36 cellular contexts compared by ENCODE assay signal in the genomic region with DNA sequence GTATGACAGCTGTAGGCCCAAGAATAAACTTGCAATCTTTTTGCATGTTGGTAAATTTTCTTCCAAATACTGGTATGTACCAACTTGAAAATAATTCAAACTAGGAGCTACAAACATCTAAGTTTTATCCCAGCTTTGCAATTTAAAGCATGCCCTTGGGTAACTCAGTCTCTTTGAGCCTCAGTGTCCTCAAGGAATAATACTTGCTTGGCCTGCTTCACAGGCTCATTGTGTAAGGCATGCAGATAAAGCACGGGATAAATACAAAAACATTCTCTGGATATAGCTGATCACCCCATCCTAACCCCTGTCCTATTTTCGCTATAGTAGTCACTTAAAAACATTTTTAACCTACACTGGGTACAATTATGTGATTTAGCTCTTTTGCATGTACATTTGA.
"Had no signal": no experiment of that assay in that cellular context is flagged by ENCODE, and none has a peak within 500 bp of the region (broad histone marks: within the 10 kb centered on the region; RNA-seq: fewer than 3 reads in every experiment).

No MANE protein-coding gene starts in this region.

- H3K27ac Mint-ChIP-seq: activated naive CD4-positive, alpha-beta T cell treated with anti-CD3 and anti-CD28 coated beads for 36 hours; activated naive CD4-positive, alpha-beta T cell treated with anti-CD3 and anti-CD28 coated beads, Interleukin-2, amount 50 U/mL, for 24 hours; activated naive CD8-positive, alpha-beta T cell; activated naive CD8-positive, alpha-beta T cell treated with anti-CD3 and anti-CD28 coated beads for 36 hours; activated naive CD8-positive, alpha-beta T cell treated with anti-CD3 and anti-CD28 coated beads, Interleukin-2, amount 10 ng/mL, durations not matched to agents 7 days and 5 days; activated naive CD8-positive, alpha-beta T cell treated with anti-CD3 and anti-CD28 coated beads, Interleukin-2, amount 50 U/mL, for 24 hours; activated T-cell treated with anti-CD3 and anti-CD28 coated beads, Interleukin-2, amount 50 U/mL, for 24 hours; activated T-cell treated with anti-CD3 and anti-CD28 coated beads, Interleukin-2, amount 50 U/mL, for 72 hours; activated T-helper 1 cell treated with anti-CD3 and anti-CD28 coated beads, Interleukin-12 subunit alpha, Interleukin-12 subunit beta, Interleukin-2, Interleukin-4 antibody, amounts not matched to agents 30 ng/mL and 10 ng/mL and 1 ng/mL, durations not matched to agents 14 hours and 24 hours and 36 hours; activated T-helper 17 cell treated with anti-CD3 and anti-CD28 coated beads, Interleukin-2, amount 50 U/mL, for 72 hours; activated T-helper 2 cell treated with anti-CD3 and anti-CD28 coated beads, Interferon-gamma antibody, Interleukin-2, Interleukin-4, amounts not matched to agents 10 μg/mL and 5 μg/mL and 100 μg/mL, durations not matched to agents 14 hours and 24 hours and 36 hours; brain had no signal

- H3K4me3 Mint-ChIP-seq: activated naive CD4-positive, alpha-beta T cell treated with anti-CD3 and anti-CD28 coated beads for 36 hours; activated naive CD4-positive, alpha-beta T cell treated with anti-CD3 and anti-CD28 coated beads, Interleukin-2, amount 50 U/mL, for 24 hours; activated naive CD8-positive, alpha-beta T cell; activated naive CD8-positive, alpha-beta T cell treated with anti-CD3 and anti-CD28 coated beads for 36 hours; activated naive CD8-positive, alpha-beta T cell treated with anti-CD3 and anti-CD28 coated beads, Interleukin-2, amount 10 ng/mL, durations not matched to agents 7 days and 5 days; activated naive CD8-positive, alpha-beta T cell treated with anti-CD3 and anti-CD28 coated beads, Interleukin-2, amount 50 U/mL, for 24 hours; activated T-cell treated with anti-CD3 and anti-CD28 coated beads, Interleukin-2, amount 50 U/mL, for 24 hours; activated T-cell treated with anti-CD3 and anti-CD28 coated beads, Interleukin-2, amount 50 U/mL, for 4 hours; activated T-cell treated with anti-CD3 and anti-CD28 coated beads, Interleukin-2, amount 50 U/mL, for 72 hours; activated T-helper 1 cell treated with anti-CD3 and anti-CD28 coated beads, Interleukin-12 subunit alpha, Interleukin-12 subunit beta, Interleukin-2, Interleukin-4 antibody, amounts not matched to agents 30 ng/mL and 10 ng/mL and 1 ng/mL, durations not matched to agents 14 hours and 24 hours and 36 hours; activated T-helper 17 cell treated with anti-CD3 and anti-CD28 coated beads, Interleukin-2, amount 50 U/mL, for 72 hours; brain; central memory CD8-positive, alpha-beta T cell had no signal

- H3K9me3 Mint-ChIP-seq: activated naive CD4-positive, alpha-beta T cell treated with anti-CD3 and anti-CD28 coated beads for 36 hours; activated naive CD4-positive, alpha-beta T cell treated with anti-CD3 and anti-CD28 coated beads, Interleukin-2, amount 50 U/mL, for 24 hours; activated naive CD4-positive, alpha-beta T cell treated with anti-CD3 and anti-CD28 coated beads, Interleukin-2, amount 50 U/mL, for 72 hours; activated naive CD8-positive, alpha-beta T cell treated with anti-CD3 and anti-CD28 coated beads for 36 hours; activated naive CD8-positive, alpha-beta T cell treated with anti-CD3 and anti-CD28 coated beads, Interleukin-2, amount 10 ng/mL, durations not matched to agents 7 days and 5 days; activated naive CD8-positive, alpha-beta T cell treated with anti-CD3 and anti-CD28 coated beads, Interleukin-2, amount 50 U/mL, for 24 hours; activated T-cell treated with anti-CD3 and anti-CD28 coated beads, Interleukin-2, amount 50 U/mL, for 24 hours; activated T-cell treated with anti-CD3 and anti-CD28 coated beads, Interleukin-2, amount 50 U/mL, for 4 hours; activated T-cell treated with anti-CD3 and anti-CD28 coated beads, Interleukin-2, amount 50 U/mL, for 72 hours; activated T-helper 1 cell treated with anti-CD3 and anti-CD28 coated beads, Interleukin-12 subunit alpha, Interleukin-12 subunit beta, Interleukin-2, Interleukin-4 antibody, amounts not matched to agents 30 ng/mL and 10 ng/mL and 1 ng/mL, durations not matched to agents 14 hours and 24 hours and 36 hours; activated T-helper 17 cell treated with anti-CD3 and anti-CD28 coated beads, Interleukin-2, amount 50 U/mL, for 72 hours; activated T-helper 2 cell treated with anti-CD3 and anti-CD28 coated beads, Interferon-gamma antibody, Interleukin-2, Interleukin-4, amounts not matched to agents 10 μg/mL and 5 μg/mL and 100 μg/mL, durations not matched to agents 14 hours and 24 hours and 36 hours; brain; central memory CD8-positive, alpha-beta T cell had no signal

- H3K27me3 Mint-ChIP-seq: activated naive CD4-positive, alpha-beta T cell treated with anti-CD3 and anti-CD28 coated beads, Interleukin-2, amount 50 U/mL, for 24 hours; activated naive CD8-positive, alpha-beta T cell; activated naive CD8-positive, alpha-beta T cell treated with anti-CD3 and anti-CD28 coated beads for 36 hours; activated naive CD8-positive, alpha-beta T cell treated with anti-CD3 and anti-CD28 coated beads, Interleukin-2, amount 10 ng/mL, durations not matched to agents 7 days and 5 days; activated naive CD8-positive, alpha-beta T cell treated with anti-CD3 and anti-CD28 coated beads, Interleukin-2, amount 50 U/mL, for 24 hours; activated T-cell treated with anti-CD3 and anti-CD28 coated beads, Interleukin-2, amount 50 U/mL, for 24 hours; activated T-helper 17 cell treated with anti-CD3 and anti-CD28 coated beads, Interleukin-2, amount 50 U/mL, for 72 hours; brain; central memory CD8-positive, alpha-beta T cell had no signal

- H3K27ac ChIP-seq: adrenal gland, ascending aorta, body of pancreas, brain microvascular endothelial cell, breast epithelium had no signal

- H3K4me3 ChIP-seq: adrenal gland, ascending aorta, body of pancreas, breast epithelium, cardiac muscle cell had no signal

- H3K4me1 Mint-ChIP-seq: activated naive CD8-positive, alpha-beta T cell treated with anti-CD3 and anti-CD28 coated beads, Interleukin-2, amount 10 ng/mL, durations not matched to agents 7 days and 5 days; activated naive CD8-positive, alpha-beta T cell treated with anti-CD3 and anti-CD28 coated beads, Interleukin-2, amount 50 U/mL, for 24 hours; brain; central memory CD8-positive, alpha-beta T cell had no signal

- DNase-seq: activated effector memory CD4-positive, alpha-beta T cell treated with anti-CD3 and anti-CD28 coated beads, Interleukin-2, amount 50 U/mL, for 16 hours; activated effector memory CD4-positive, alpha-beta T cell treated with Interleukin-2 at 50 U/mL for 16 hours; activated gamma-delta T cell treated with Interleukin-2 at 50 U/mL for 16 hours; activated naive CD4-positive, alpha-beta T cell; activated naive CD4-positive, alpha-beta T cell treated with anti-CD3 and anti-CD28 coated beads for 36 hours; activated naive CD4-positive, alpha-beta T cell treated with Interleukin-2 at 50 U/mL for 16 hours; activated naive CD8-positive, alpha-beta T cell treated with anti-CD3 and anti-CD28 coated beads for 36 hours; activated naive CD8-positive, alpha-beta T cell treated with anti-CD3 and anti-CD28 coated beads, Interleukin-2, amount 10 ng/mL, durations not matched to agents 7 days and 5 days; activated naive CD8-positive, alpha-beta T cell treated with anti-CD3 and anti-CD28 coated beads, Interleukin-2, amount 50 U/mL, for 24 hours; activated T-cell treated with anti-CD3 and anti-CD28 coated beads for 4 hours; activated T-cell treated with anti-CD3 and anti-CD28 coated beads, Interleukin-2, amount 50 U/mL, for 1 hour; activated T-cell treated with anti-CD3 and anti-CD28 coated beads, Interleukin-2, amount 50 U/mL, for 24 hours; activated T-cell treated with anti-CD3 and anti-CD28 coated beads, Interleukin-2, amount 50 U/mL, for 4 hours; activated T-cell treated with anti-CD3 and anti-CD28 coated beads, Interleukin-2, amount 50 U/mL, for 48 hours; activated T-cell treated with anti-CD3 and anti-CD28 coated beads, Interleukin-2, amount 50 U/mL, for 72 hours; amniotic stem cell; amygdala; anterior cingulate cortex; aorta; body of pancreas; brain microvascular endothelial cell; caudate nucleus; central memory CD4-positive, alpha-beta T cell; cerebellar nuclear complex had no signal

- H3K27me3 ChIP-seq: adrenal gland, ascending aorta, body of pancreas, brain microvascular endothelial cell, breast epithelium, cardiac muscle cell had no signal

- ATAC-seq: activated naive CD4-positive, alpha-beta T cell treated with anti-CD3 and anti-CD28 coated beads, Interleukin-2, amount 50 U/mL, for 72 hours; activated naive CD8-positive, alpha-beta T cell treated with anti-CD3 and anti-CD28 coated beads, Interleukin-2, amount 50 U/mL, for 24 hours; activated T-cell treated with anti-CD3 and anti-CD28 coated beads, Interleukin-2, amount 50 U/mL, for 4 hours; activated T-cell treated with anti-CD3 and anti-CD28 coated beads, Interleukin-2, amount 50 U/mL, for 72 hours; activated T-helper 17 cell treated with anti-CD3 and anti-CD28 coated beads, Interleukin-2, amount 50 U/mL, for 72 hours; body of pancreas had no signal

- H3K9me3 ChIP-seq: adrenal gland, ascending aorta, body of pancreas, breast epithelium had no signal

- H3K4me1 ChIP-seq: adrenal gland, body of pancreas, breast epithelium had no signal
